In genomic region chr1:234620272-234620711, GRCh38 we compare ENCODE assay signal across 11 cellular contexts. TPM values are rescaled to one million over a fixed set of nuclear protein-coding genes. Genes with fewer than 3 reads are reported as not detected.
DNase-seq lines count a peak whose midpoint lies in the region; ATAC-seq and TF ChIP-seq lines count a peak whose summit lies in the region.
"Had no signal": no experiment of that assay in that cellular context is flagged by ENCODE, and none has a peak within 500 bp of the region (broad histone marks: within the 10 kb centered on the region; RNA-seq: fewer than 3 reads in every experiment).

No MANE protein-coding gene starts in this region.

- no peak overlapping the region for H3K4me3 Mint-ChIP-seq in progenitor cell of endocrine pancreas (ENCODE audit: low read depth)
- H3K4me3 Mint-ChIP-seq: stimulated activated naive CD8-positive, alpha-beta T cell treated with anti-CD3 and anti-CD28 coated beads, Interleukin-15, Interleukin-2, amounts not matched to agents 100 ng/mL and 50 ng/mL, for 24 hours had no signal

- intact Hi-C loops in esophagus squamous epithelium (cut with DNase I): no loop called here

- H3K36me3 ChIP-seq in esophagus squamous epithelium: no peaks in the 10 kb centered on the region

- H3K27me3 Mint-ChIP-seq in progenitor cell of endocrine pancreas: no peaks in the 10 kb centered on the region
- H3K27me3 Mint-ChIP-seq: stimulated activated naive CD8-positive, alpha-beta T cell treated with anti-CD3 and anti-CD28 coated beads, Interleukin-15, Interleukin-2, amounts not matched to agents 100 ng/mL and 50 ng/mL, for 24 hours had no signal

- H3K27me3 ChIP-seq in esophagus squamous epithelium: no peaks in the 10 kb centered on the region

- TF ChIP-seq POLR2A in esophagus squamous epithelium (IDR thresholded peaks at IDR 0.05): no peak

- H3K36me3 Mint-ChIP-seq in progenitor cell of endocrine pancreas (ENCODE audit: insufficient read depth): no peaks in the 10 kb centered on the region

- ATAC-seq in HG03039 (IDR thresholded peaks at IDR 0.05; ENCODE audit: unreplicated experiment): no peak
- ATAC-seq in GM21717 (IDR thresholded peaks at IDR 0.05; ENCODE audit: unreplicated experiment): no peak

- WGBS in esophagus squamous epithelium, 2 donors: 62 to 72% methylated on average over 4 of the region's 4 CpGs

- DNase-seq in GM03348 (ENCODE audit: low spot score) (peak; percentile 43), NCI-H2081 treated with DMSO at 0.1 percent for 48 hours (lab: John Stamatoyannopoulos, UW) (peak; percentile 59), esophagus squamous epithelium (lab: John Stamatoyannopoulos, UW) (no peak), progenitor cell of endocrine pancreas (ENCODE audit: low spot score, unreplicated experiment) (no peak), HUDEP-2 (lab: John Stamatoyannopoulos, UW; ENCODE audit: unreplicated experiment in 76 of 76) (no peak)
- no peak for DNase-seq in activated CD4-positive, alpha-beta T cell treated with anti-CD3 and anti-CD28 coated beads, Interleukin-2, amount 50 U/mL, for 48 hours
- DNase-seq: activated T-cell treated with anti-CD3 and anti-CD28 coated beads, Interleukin-2, amount 50 U/mL, for 48 hours; MM.1S had no signal

- peaks cover 8 to 56% (median 23%) of the 10 kb centered on the region in 3 donors for H3K4me1 ChIP-seq in esophagus squamous epithelium

- H3K4me3 ChIP-seq in esophagus squamous epithelium: no peak overlapping the region

- H3K9me3 Mint-ChIP-seq in progenitor cell of endocrine pancreas (ENCODE audit: low read depth): no peaks in the 10 kb centered on the region
- H3K9me3 Mint-ChIP-seq: stimulated activated naive CD8-positive, alpha-beta T cell treated with anti-CD3 and anti-CD28 coated beads, Interleukin-15, Interleukin-2, amounts not matched to agents 100 ng/mL and 50 ng/mL, for 24 hours had no signal

- H3K27ac ChIP-seq in esophagus squamous epithelium: peak overlapping the region in 3 of 4 donors; percentile 37 to 45 (median 39)

- peak overlapping the region; percentile 90 for H3K27ac Mint-ChIP-seq in progenitor cell of endocrine pancreas
- H3K27ac Mint-ChIP-seq: stimulated activated naive CD8-positive, alpha-beta T cell treated with anti-CD3 and anti-CD28 coated beads, Interleukin-15, Interleukin-2, amounts not matched to agents 100 ng/mL and 50 ng/mL, for 24 hours had no signal

- peaks cover 78% of the 10 kb centered on the region for H3K4me1 Mint-ChIP-seq in progenitor cell of endocrine pancreas (ENCODE audit: low read depth)

- H3K9me3 ChIP-seq in esophagus squamous epithelium: no peaks in the 10 kb centered on the region

- TF ChIP-seq CTCF in esophagus squamous epithelium (IDR thresholded peaks at IDR 0.05) (no peak), progenitor cell of endocrine pancreas (IDR thresholded peaks at IDR 0.05; ENCODE audit: unreplicated experiment) (no peak)

RNA-seq across cellular contexts. Expression of gene IRF2BP2, which starts 10.3 kb away (rescaled TPM):
- 10 to 100 TPM; 52.5 to 66.8 (median 57.6) TPM for total RNA-seq in esophagus squamous epithelium
- 193 and 214 TPM in 2 replicates for total RNA-seq in progenitor cell of endocrine pancreas

Comparison
In these comparisons a context has a peak if more than half of its experiments do, and no peak if none do; other contexts are left out.
1. DNase-seq: peak in GM03348 (single experiment) and NCI-H2081 treated with DMSO at 0.1 percent for 48 hours (single experiment); none in esophagus squamous epithelium (single experiment), progenitor cell of endocrine pancreas (single experiment), HUDEP-2 (0 of 76) and activated CD4-positive, alpha-beta T cell treated with anti-CD3 and anti-CD28 coated beads, Interleukin-2, amount 50 U/mL, for 48 hours (0 of 2).